ENCODE assay signal across 17 cellular contexts in the genomic region with DNA sequence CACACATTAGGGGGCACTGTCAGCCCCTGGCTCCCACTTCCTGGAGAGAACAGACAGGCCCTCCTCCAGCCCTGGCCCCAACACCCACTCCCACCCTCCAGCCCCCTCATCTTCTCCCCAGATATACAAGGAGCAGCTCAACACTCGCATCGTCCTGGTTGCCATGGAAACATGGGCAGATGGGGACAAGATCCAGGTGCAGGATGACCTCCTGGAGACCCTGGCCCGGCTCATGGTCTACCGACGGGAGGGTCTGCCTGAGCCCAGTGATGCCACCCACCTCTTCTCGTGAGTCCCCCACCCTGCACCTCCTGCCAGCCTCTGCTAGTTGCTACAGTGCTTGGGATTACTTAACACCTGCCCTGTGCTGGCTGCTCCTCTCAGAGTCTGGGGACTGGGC. TPM values are rescaled to one million over a fixed set of nuclear protein-coding genes. Genes with fewer than 3 reads are reported as not detected.
DNase-seq lines count a peak whose midpoint lies in the region; ATAC-seq and TF ChIP-seq lines count a peak whose summit lies in the region.
"Had no signal": no experiment of that assay in that cellular context is flagged by ENCODE, and none has a peak within 500 bp of the region (broad histone marks: within the 10 kb centered on the region; RNA-seq: fewer than 3 reads in every experiment).

No MANE protein-coding gene starts in this region.

- H3K14ac ChIP-seq in IMR-90 (replicated peaks; ENCODE audit: low read depth, low read length): no peak overlapping the region

- H3K4me3 Mint-ChIP-seq in activated CD4-positive, alpha-beta T cell treated with anti-CD3 and anti-CD28 coated beads, Interleukin-2, amount 10 ng/mL, durations not matched to agents 24 days and 14 days: no peak overlapping the region
- peak overlapping the region; percentile 38 for H3K4me3 Mint-ChIP-seq in neural progenitor cell

- no peak overlapping the region for H3K27ac Mint-ChIP-seq in activated CD4-positive, alpha-beta T cell treated with anti-CD3 and anti-CD28 coated beads, Interleukin-2, amount 10 ng/mL, durations not matched to agents 24 days and 14 days
- H3K27ac Mint-ChIP-seq in neural progenitor cell: no peak overlapping the region
- H3K27ac Mint-ChIP-seq: CD4-positive, CD25-positive, alpha-beta regulatory T cell had no signal

- H3K9me3 ChIP-seq in IMR-90 (ENCODE audit: control insufficient read depth, insufficient read depth, low read length): no peaks in the 10 kb centered on the region
- no peaks in the 10 kb centered on the region for H3K9me3 ChIP-seq in neural progenitor cell (ENCODE audit: low read depth)
- H3K9me3 ChIP-seq: BLaER1 had no signal

- DNase-seq in NCI-H1417 (lab: John Stamatoyannopoulos, UW): peak in 2 of 3 experiments; percentile 13 to 62
- no peak for DNase-seq in NCI-H1417 treated with DMSO at 0.1 percent for 48 hours (lab: John Stamatoyannopoulos, UW)
- peak; percentile 53 for DNase-seq in activated CD4-positive, alpha-beta T cell treated with anti-CD3 and anti-CD28 coated beads, Interleukin-2, amount 10 ng/mL, durations not matched to agents 24 days and 14 days
- no peak for DNase-seq in activated CD4-positive, alpha-beta T cell treated with anti-CD3 and anti-CD28 coated beads, Interleukin-2, amount 50 U/mL, for 4 hours
- DNase-seq in IMR-90: no peak
- DNase-seq in neural progenitor cell (ENCODE audit: low spot score): no peak
- no peak for DNase-seq in iPS-NIHi7 (ENCODE audit: extremely low spot score)
- no peak for DNase-seq in stimulated activated CD4-positive, alpha-beta T cell treated with anti-CD3 and anti-CD28 coated beads, Interleukin-2, amount 100 ng/mL, for 24 hours
- DNase-seq: 8988T; AML-193; CD4-positive, CD25-positive, alpha-beta regulatory T cell; DMS79; GM23248 had no signal

- H2AK5ac ChIP-seq in IMR-90 (ENCODE audit: low read depth, low read length): no peak overlapping the region

- no peak for TF ChIP-seq POLR2A in IMR-90 (IDR thresholded peaks at IDR 0.05; ENCODE audit: low read depth, low read length)

- POLR2A ChIA-PET in IMR-90 (lab: Charles Lee; ENCODE audit: unreplicated experiment): no interaction called here

- H3K36me3 ChIP-seq in IMR-90 (ENCODE audit: control insufficient read depth, insufficient read depth, low read length) (no peaks in the 10 kb centered on the region), neural progenitor cell (no peaks in the 10 kb centered on the region)
- H3K36me3 ChIP-seq: BLaER1 had no signal

- no peak overlapping the region for H3K56ac ChIP-seq in IMR-90 (ENCODE audit: extremely low read depth, insufficient read depth, low read length)

- peaks cover 4% of the 10 kb centered on the region for H3F3A ChIP-seq in neural progenitor cell (ENCODE audit: low read depth)

- no peak overlapping the region for H4K8ac ChIP-seq in IMR-90 (ENCODE audit: low read depth in 2 of 2, low read length in 2 of 2)

- H2AK9ac ChIP-seq in IMR-90 (replicated peaks; ENCODE audit: low read depth, low read length, poor library complexity): peak overlapping the region; percentile 16

- WGBS in IMR-90 (ENCODE audit: extremely low coverage in 2 of 2, insufficient read length in 1 of 2), 2 experiments: 17% methylated on average over 3 of the region's 6 CpGs; no CpG with 5 or more reads in 1 of the 2 experiments

- dilution Hi-C loops in IMR-90 (cut with HindIII; ENCODE audit: low sequenced_read_pairs, unreplicated experiment): no loop called here

- ATAC-seq in IMR-90 (ENCODE audit: low read depth): no peak
- ATAC-seq: GM12878, HCT116 had no signal

- H3K18ac ChIP-seq in IMR-90 (ENCODE audit: low read depth, low read length): no peak overlapping the region

- no peak overlapping the region for H4K5ac ChIP-seq in IMR-90 (ENCODE audit: low read depth, low read length)

- H4K20me1 ChIP-seq in IMR-90 (ENCODE audit: insufficient read depth, low read length): no peaks in the 10 kb centered on the region; the same call in 1 of the 2 replicates
- H4K20me1 ChIP-seq in neural progenitor cell (ENCODE audit: low read depth): no peaks in the 10 kb centered on the region
- H4K20me1 ChIP-seq: BLaER1 had no signal

- no peak overlapping the region for H2BK15ac ChIP-seq in IMR-90 (ENCODE audit: low read depth, low read length)

- peaks cover 12% of the 10 kb centered on the region for H3K4me1 Mint-ChIP-seq in activated CD4-positive, alpha-beta T cell treated with anti-CD3 and anti-CD28 coated beads, Interleukin-2, amount 10 ng/mL, durations not matched to agents 24 days and 14 days
- peaks cover 6% of the 10 kb centered on the region for H3K4me1 Mint-ChIP-seq in neural progenitor cell

- H3K27me3 ChIP-seq in IMR-90 (ENCODE audit: control insufficient read depth, insufficient read depth, low read length): peaks cover 12% of the 10 kb centered on the region
- peaks cover 20% of the 10 kb centered on the region for H3K27me3 ChIP-seq in neural progenitor cell
- H3K27me3 ChIP-seq: BLaER1 had no signal

- H3K4me1 ChIP-seq in IMR-90 (ENCODE audit: control insufficient read depth, insufficient read depth, low read length) (no peaks in the 10 kb centered on the region), neural progenitor cell (no peaks in the 10 kb centered on the region)

- in situ Hi-C loops in IMR-90 (cut with MboI; ENCODE audit: low sequenced_read_pairs): no loop called here

- H3K4me3 ChIP-seq in IMR-90 (ENCODE audit: insufficient read depth, low read depth, low read length): no peak overlapping the region
- H3K4me3 ChIP-seq in neural progenitor cell: no peak overlapping the region
- H3K4me3 ChIP-seq: BLaER1, GM12878, GM23248 had no signal

- no peaks in the 10 kb centered on the region for H3K79me2 ChIP-seq in neural progenitor cell (ENCODE audit: low read depth)

- no peaks in the 10 kb centered on the region for H3K9me1 ChIP-seq in IMR-90 (ENCODE audit: insufficient read depth, low read length)

- H2BK5ac ChIP-seq in IMR-90 (ENCODE audit: low read depth, low read length, poor library complexity, severe bottlenecking): no peak overlapping the region

- TF ChIP-seq RAD21 in IMR-90 (IDR thresholded peaks at IDR 0.05; ENCODE audit: low read length): no peak

- H3K36me3 Mint-ChIP-seq in activated CD4-positive, alpha-beta T cell treated with anti-CD3 and anti-CD28 coated beads, Interleukin-2, amount 10 ng/mL, durations not matched to agents 24 days and 14 days (ENCODE audit: low read depth): no peaks in the 10 kb centered on the region
- H3K36me3 Mint-ChIP-seq in neural progenitor cell: no peaks in the 10 kb centered on the region
- H3K36me3 Mint-ChIP-seq: CD4-positive, CD25-positive, alpha-beta regulatory T cell had no signal

- no peak overlapping the region for H4K91ac ChIP-seq in IMR-90 (ENCODE audit: insufficient read depth, low read depth, low read length)

- no peaks in the 10 kb centered on the region for H3K79me1 ChIP-seq in IMR-90 (ENCODE audit: low read depth in 1 of 2, low read length in 2 of 2)

- H3K27ac ChIP-seq in IMR-90 (ENCODE audit: insufficient read depth, low read length) (no peak overlapping the region), neural progenitor cell (no peak overlapping the region)
- H3K27ac ChIP-seq: BLaER1, GM23248, HL-60 had no signal

- H2BK120ac ChIP-seq in IMR-90 (ENCODE audit: low read depth, low read length): no peak overlapping the region

- no peak overlapping the region for H3K4ac ChIP-seq in IMR-90 (ENCODE audit: low read depth, low read length)

- CTCF ChIA-PET in IMR-90 (lab: Yijun Ruan, JAX): no interaction called here

- intact Hi-C loops in activated CD4-positive, alpha-beta T cell treated with anti-CD3 and anti-CD28 coated beads, Interleukin-2, amount 10 ng/mL, durations not matched to agents 24 days and 14 days (cut with micrococcal nuclease): loop anchor here (10.0 kb wide), 1 partner anchor 238 kb away; no protein-coding TSS in a partner anchor
- intact Hi-C loops in IMR-90 (cut with micrococcal nuclease): no loop called here

- H2AFZ ChIP-seq in IMR-90 (replicated peaks; ENCODE audit: low read length, poor library complexity) (no peak overlapping the region), neural progenitor cell (replicated peaks) (no peak overlapping the region)
- H2AFZ ChIP-seq: GM23248 had no signal

- H3K4me2 ChIP-seq in IMR-90 (ENCODE audit: low read depth, low read length) (no peak overlapping the region), neural progenitor cell (no peak overlapping the region)
- H3K4me2 ChIP-seq: BLaER1 had no signal

- BruUV-seq in IMR-90 (replicated peaks; lab: Mats Ljungman, UMichigan): no TSS peak

- no peaks in the 10 kb centered on the region for H3K9me3 Mint-ChIP-seq in activated CD4-positive, alpha-beta T cell treated with anti-CD3 and anti-CD28 coated beads, Interleukin-2, amount 10 ng/mL, durations not matched to agents 24 days and 14 days
- H3K9me3 Mint-ChIP-seq in neural progenitor cell: peaks cover 3% of the 10 kb centered on the region
- H3K9me3 Mint-ChIP-seq: CD4-positive, CD25-positive, alpha-beta regulatory T cell had no signal

- no peak overlapping the region for H3K23ac ChIP-seq in IMR-90 (ENCODE audit: low read depth, low read length)

- TF ChIP-seq CTCF in IMR-90 (conservative IDR thresholded peaks at IDR 0.05; ENCODE audit: low read depth, low read length) (no peak), neural progenitor cell (IDR thresholded peaks at IDR 0.05) (no peak)

- H3K27me3 Mint-ChIP-seq in activated CD4-positive, alpha-beta T cell treated with anti-CD3 and anti-CD28 coated beads, Interleukin-2, amount 10 ng/mL, durations not matched to agents 24 days and 14 days: peaks cover 8% of the 10 kb centered on the region
- H3K27me3 Mint-ChIP-seq in neural progenitor cell (ENCODE audit: insufficient read depth, low read depth): peaks cover 10% of the 10 kb centered on the region

- H3K9ac ChIP-seq in IMR-90 (ENCODE audit: low read depth, low read length) (no peak overlapping the region), neural progenitor cell (no peak overlapping the region)
- H3K9ac ChIP-seq: BLaER1, GM23248 had no signal

- no peak overlapping the region for H2BK20ac ChIP-seq in IMR-90 (ENCODE audit: low read depth, low read length)

TF ChIP-seq in IMR-90, 13 proteins besides CTCF, POLR2A, EP300 and RAD21 (continues in another document):
- no peak for TF ChIP-seq RCOR1 (IDR thresholded peaks at IDR 0.05; ENCODE audit: insufficient replicate concordance, low read length)

RNA-seq across cellular contexts. Expression of a gene that starts 14.4 kb away (rescaled TPM):
- total RNA-seq in activated CD4-positive, alpha-beta T cell treated with anti-CD3 and anti-CD28 coated beads, Interleukin-2, amount 10 ng/mL, durations not matched to agents 24 days and 14 days: 0.12 TPM in 2 replicates
- total RNA-seq in IMR-90 (2012; rRNA removed) (0.28 and 0.36 TPM in 2 replicates), neural progenitor cell (ENCODE audit: low replicate concordance) (1.4 and 6.9 TPM in 2 replicates)
- 0.46 and 0.53 TPM in 2 replicates for polyA plus RNA-seq in IMR-90 (2012; rRNA removed)
- polyA plus RNA-seq in IMR-90 (2012; cell fraction: cytosol; rRNA removed): 0.79 and 0.87 TPM in 2 replicates
- polyA plus RNA-seq in IMR-90 (2012; cell fraction: nucleus; rRNA removed; ENCODE audit: low replicate concordance): 1.2 and 3.1 TPM in 2 replicates

RNA-seq across cellular contexts. Expression of a gene that starts 56.9 kb away (rescaled TPM):
- 6.1 and 7.5 TPM in 2 replicates for total RNA-seq in activated CD4-positive, alpha-beta T cell treated with anti-CD3 and anti-CD28 coated beads, Interleukin-2, amount 10 ng/mL, durations not matched to agents 24 days and 14 days
- 53.3 and 69.7 TPM in 2 replicates for total RNA-seq in IMR-90 (2012; rRNA removed)
- polyA plus RNA-seq in IMR-90 (2012; rRNA removed): 23.9 and 24.1 TPM in 2 replicates
- polyA plus RNA-seq in IMR-90 (2012; cell fraction: cytosol; rRNA removed): 7.1 and 11.9 TPM in 2 replicates
- polyA plus RNA-seq in IMR-90 (2012; cell fraction: nucleus; rRNA removed; ENCODE audit: low replicate concordance): 6.7 and 19.1 TPM in 2 replicates
- 63.4 and 76.9 TPM in 2 replicates for total RNA-seq in neural progenitor cell (ENCODE audit: low replicate concordance)
- total RNA-seq: CD4-positive, CD25-positive, alpha-beta regulatory T cell had no signal
- polyA plus RNA-seq: CD4-positive, CD25-positive, alpha-beta regulatory T cell had no signal

Comparison
In these comparisons a context has a peak if more than half of its experiments do, and no peak if none do; other contexts are left out.
1. DNase-seq: peak in NCI-H1417 (2 of 3) and activated CD4-positive, alpha-beta T cell treated with anti-CD3 and anti-CD28 coated beads, Interleukin-2, amount 10 ng/mL, durations not matched to agents 24 days and 14 days (single experiment); none in NCI-H1417 treated with DMSO at 0.1 percent for 48 hours (single experiment), activated CD4-positive, alpha-beta T cell treated with anti-CD3 and anti-CD28 coated beads, Interleukin-2, amount 50 U/mL, for 4 hours (0 of 2), IMR-90 (single experiment), neural progenitor cell (single experiment), iPS-NIHi7 (single experiment) and stimulated activated CD4-positive, alpha-beta T cell treated with anti-CD3 and anti-CD28 coated beads, Interleukin-2, amount 100 ng/mL, for 24 hours (0 of 2).